Comparison of ENCODE assay signal across 1 cellular context in genomic region chrX:48695925-48696300, GRCh38.
TF ChIP-seq lines count a peak whose summit lies in the region.

No MANE protein-coding gene starts in this region.

TF ChIP-seq in IMR-90, 13 proteins besides CTCF, POLR2A, EP300 and RAD21 (continued from another document):
- TF ChIP-seq, protein P1, sequence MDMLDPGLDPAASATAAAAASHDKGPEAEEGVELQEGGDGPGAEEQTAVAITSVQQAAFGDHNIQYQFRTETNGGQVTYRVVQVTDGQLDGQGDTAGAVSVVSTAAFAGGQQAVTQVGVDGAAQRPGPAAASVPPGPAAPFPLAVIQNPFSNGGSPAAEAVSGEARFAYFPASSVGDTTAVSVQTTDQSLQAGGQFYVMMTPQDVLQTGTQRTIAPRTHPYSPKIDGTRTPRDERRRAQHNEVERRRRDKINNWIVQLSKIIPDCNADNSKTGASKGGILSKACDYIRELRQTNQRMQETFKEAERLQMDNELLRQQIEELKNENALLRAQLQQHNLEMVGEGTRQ (IDR thresholded peaks at IDR 0.05; ENCODE audit: low read depth, low read length) = no peak
- no peak for TF ChIP-seq CHD1 (IDR thresholded peaks at IDR 0.05; ENCODE audit: low read depth, low read length)
- TF ChIP-seq RFX5 (IDR thresholded peaks at IDR 0.05; ENCODE audit: low read depth, low read length) = no peak
- TF ChIP-seq RCOR1 (IDR thresholded peaks at IDR 0.05; ENCODE audit: insufficient replicate concordance, low read length) = no peak
- no peak for TF ChIP-seq MXI1 (IDR thresholded peaks at IDR 0.05; ENCODE audit: borderline replicate concordance, low read depth, low read length)
- TF ChIP-seq ELK1 (IDR thresholded peaks at IDR 0.05; ENCODE audit: borderline replicate concordance, low read depth, low read length) = no peak
- TF ChIP-seq SMC3 (IDR thresholded peaks at IDR 0.05; ENCODE audit: low read depth, low read length) = no peak
- no peak for TF ChIP-seq MAZ (IDR thresholded peaks at IDR 0.05; ENCODE audit: borderline replicate concordance, low read depth, low read length)
- no peak for TF ChIP-seq CEBPB (IDR thresholded peaks at IDR 0.05; ENCODE audit: low read depth, low read length)
- TF ChIP-seq FOS (IDR thresholded peaks at IDR 0.05; ENCODE audit: low read depth, low read length) = no peak
